Comparison of ENCODE assay signal across 11 cellular contexts in genomic region chr20:19981091-19981490, GRCh38. TPM values are rescaled to one million over a fixed set of nuclear protein-coding genes. Genes with fewer than 3 reads are reported as not detected.
DNase-seq lines count a peak whose midpoint lies in the region; ATAC-seq and TF ChIP-seq lines count a peak whose summit lies in the region.
"Had no signal": no experiment of that assay in that cellular context is flagged by ENCODE, and none has a peak within 500 bp of the region (broad histone marks: within the 10 kb centered on the region; RNA-seq: fewer than 3 reads in every experiment).

No MANE protein-coding gene starts in this region.

- no peaks in the 10 kb centered on the region for H3K27me3 ChIP-seq in upper lobe of left lung

- H3K4me3 ChIP-seq in upper lobe of left lung = no peak overlapping the region

- H3K27me3 Mint-ChIP-seq in brain = no peaks in the 10 kb centered on the region

- H3K9me3 Mint-ChIP-seq in brain = peaks cover 0 to 8% (median 4%) of the 10 kb centered on the region in 5 experiments
- H3K9me3 Mint-ChIP-seq: activated T-cell treated with anti-CD3 and anti-CD28 coated beads, Interleukin-2, amount 50 U/mL, for 4 hours had no signal

- H3K36me3 ChIP-seq in upper lobe of left lung = peaks cover 0 to 42% (median 2%) of the 10 kb centered on the region in 4 donors

- peak; percentile 16 for DNase-seq in NCI-H146 (lab: John Stamatoyannopoulos, UW)
- DNase-seq in NCI-H146 treated with DMSO at 0.1 percent for 48 hours (lab: John Stamatoyannopoulos, UW; ENCODE audit: unreplicated experiment) = no peak
- peak; percentile 74 for DNase-seq in kidney tubule cell (ENCODE audit: low spot score)
- no peak for DNase-seq in upper lobe of left lung
- DNase-seq in activated CD4-positive, alpha-beta T cell treated with anti-CD3 and anti-CD28 coated beads, Interleukin-2, amount 50 U/mL, for 4 hours = no peak
- no peak for DNase-seq in KG1 (lab: John Stamatoyannopoulos, UW)
- no peak for DNase-seq in activated T-cell treated with anti-CD3 and anti-CD28 coated beads, Interleukin-2, amount 50 U/mL, for 1 hour
- DNase-seq: activated T-cell treated with anti-CD3 and anti-CD28 coated beads, Interleukin-2, amount 50 U/mL, for 4 hours; Karpas-422; NCI-H774 had no signal

- 86 to 91% methylated on average over 7 of the region's 7 CpGs for WGBS in upper lobe of left lung, 2 donors

- TF ChIP-seq CTCF in brain (conservative IDR thresholded peaks at IDR 0.05) (no peak), upper lobe of left lung (IDR thresholded peaks at IDR 0.05) (no peak)

- H3K4me1 Mint-ChIP-seq in brain = peaks cover 47% of the 10 kb centered on the region

- TF ChIP-seq POLR2A in upper lobe of left lung (IDR thresholded peaks at IDR 0.05) = no peak

- no peak for ATAC-seq in upper lobe of left lung (ENCODE audit: low FRiP score in 2 of 2)
- ATAC-seq: activated T-cell treated with anti-CD3 and anti-CD28 coated beads, Interleukin-2, amount 50 U/mL, for 4 hours had no signal

- no peaks in the 10 kb centered on the region for H3K9me3 ChIP-seq in upper lobe of left lung

- no peak for TF ChIP-seq EP300 in upper lobe of left lung (IDR thresholded peaks at IDR 0.05)

- peaks cover 48% of the 10 kb centered on the region for H3K36me3 Mint-ChIP-seq in brain

- no peak overlapping the region for H3K4me3 Mint-ChIP-seq in brain
- H3K4me3 Mint-ChIP-seq: activated T-cell treated with anti-CD3 and anti-CD28 coated beads, Interleukin-2, amount 50 U/mL, for 4 hours had no signal

- peak overlapping the region; percentile 17 to 90 (median 57) for H3K27ac ChIP-seq in upper lobe of left lung

- peak overlapping the region in 3 of 5 experiments; percentile 69 to 89 (median 88) for H3K27ac Mint-ChIP-seq in brain

- peaks cover 59 to 92% (median 68%) of the 10 kb centered on the region in 4 donors for H3K4me1 ChIP-seq in upper lobe of left lung

RNA-seq across cellular contexts. Expression of gene NAA20, which starts 36.1 kb away (rescaled TPM):
- 38.0 TPM for polyA plus RNA-seq in brain (ENCODE audit: insufficient read depth, low read depth, low replicate concordance)
- 10 to 100 TPM; 17.8 to 56.5 (median 49.4) TPM for total RNA-seq in upper lobe of left lung

Comparison
In these comparisons a context has a peak if more than half of its experiments do, and no peak if none do; other contexts are left out.
1. DNase-seq: peak in NCI-H146 (single experiment) and kidney tubule cell (single experiment); none in NCI-H146 treated with DMSO at 0.1 percent for 48 hours (single experiment), upper lobe of left lung (0 of 2), activated CD4-positive, alpha-beta T cell treated with anti-CD3 and anti-CD28 coated beads, Interleukin-2, amount 50 U/mL, for 4 hours (0 of 2), KG1 (single experiment) and activated T-cell treated with anti-CD3 and anti-CD28 coated beads, Interleukin-2, amount 50 U/mL, for 1 hour (single experiment).